Comparison of ENCODE assay signal across 20 cellular contexts in genomic region chr1:150829751-150830150, GRCh38. TPM values are rescaled to one million over a fixed set of nuclear protein-coding genes. Genes with fewer than 3 reads are reported as not detected.
DNase-seq lines count a peak whose midpoint lies in the region; ATAC-seq and TF ChIP-seq lines count a peak whose summit lies in the region.
"Had no signal": no experiment of that assay in that cellular context is flagged by ENCODE, and none has a peak within 500 bp of the region (broad histone marks: within the 10 kb centered on the region; RNA-seq: fewer than 3 reads in every experiment).

No MANE protein-coding gene starts in this region.

- ATAC-seq in PC-3, result no peak
- no peak for ATAC-seq in thoracic aorta (ENCODE audit: insufficient number of reproducible peaks, low FRiP score, low read depth)
- ATAC-seq in HG03342 (IDR thresholded peaks at IDR 0.05; ENCODE audit: unreplicated experiment), result no peak
- ATAC-seq in HG02840 (IDR thresholded peaks at IDR 0.05; ENCODE audit: low FRiP score, unreplicated experiment), result no peak
- ATAC-seq: activated T-helper 17 cell treated with anti-CD3 and anti-CD28 coated beads, Interleukin-2, amount 50 U/mL, for 72 hours; gastrocnemius medialis; stimulated activated naive CD8-positive, alpha-beta T cell treated with anti-CD3 and anti-CD28 coated beads, Interleukin-15, amount 100 ng/mL, for 72 hours had no signal

- POLR2A ChIA-PET in PC-3 (lab: Charles Lee; ENCODE audit: unreplicated experiment), result no interaction called here

- H3K9me2 ChIP-seq in PC-3 (replicated peaks; ENCODE audit: low read length), result no peaks in the 10 kb centered on the region

- H3K9me3 ChIP-seq in PC-3 (ENCODE audit: low read length) (no peaks in the 10 kb centered on the region), thoracic aorta (no peaks in the 10 kb centered on the region)
- H3K9me3 ChIP-seq: gastrocnemius medialis had no signal

- no TSS peak for BruUV-seq in PC-3 (replicated peaks; lab: Mats Ljungman, UMichigan)

- intact Hi-C loops in PC-3 (cut with micrococcal nuclease), result loop anchor here (10.0 kb wide), 1 partner anchor 95 kb away; the partner anchor contains the start of gene SETDB1

- no peaks in the 10 kb centered on the region for H4K20me1 ChIP-seq in PC-3 (ENCODE audit: low read length)

- H3K4me2 ChIP-seq in PC-3 (ENCODE audit: low read length), result no peak overlapping the region

- CTCF ChIA-PET in PC-3 (lab: Charles Lee), result no interaction called here

- H3K27me3 ChIP-seq in PC-3 (ENCODE audit: low read length), result no peaks in the 10 kb centered on the region
- H3K27me3 ChIP-seq in thoracic aorta (replicated peaks; ENCODE audit: insufficient read depth), result no peaks in the 10 kb centered on the region
- H3K27me3 ChIP-seq: gastrocnemius medialis had no signal

- no peak overlapping the region for H3K27ac ChIP-seq in PC-3 (ENCODE audit: low read length)
- H3K27ac ChIP-seq in thoracic aorta, result no peak overlapping the region
- H3K27ac ChIP-seq: gastrocnemius medialis had no signal

- in situ Hi-C loops in GM13976 (cut with MboI; ENCODE audit: low sequenced_read_pairs, unreplicated experiment), result no loop called here

- no peaks in the 10 kb centered on the region for H3K79me2 ChIP-seq in PC-3 (ENCODE audit: low read length)

- peak; percentile 18 for DNase-seq in NCI-H82 (lab: John Stamatoyannopoulos, UW)
- no peak for DNase-seq in NCI-H82 treated with DMSO at 0.1 percent for 48 hours (lab: John Stamatoyannopoulos, UW; ENCODE audit: unreplicated experiment)
- peak; percentile 18 for DNase-seq in PC-3
- DNase-seq in fibroblast of mammary gland (ENCODE audit: low read depth), result no peak
- no peak for DNase-seq in thoracic aorta (ENCODE audit: low spot score)
- DNase-seq in GM13976 (ENCODE audit: low spot score), result no peak
- DNase-seq: activated CD4-positive, alpha-beta T cell treated with anti-CD3 and anti-CD28 coated beads for 1 hour; cerebellar nuclear complex; gastrocnemius medialis; GOT3; posterior cingulate gyrus; Right ventricle myocardium superior; stimulated activated CD4-positive, alpha-beta T cell treated with anti-CD3 and anti-CD28 coated beads, Interleukin-4, amount 100 ng/mL, for 4 hours; stimulated activated naive CD8-positive, alpha-beta T cell treated with anti-CD3 and anti-CD28 coated beads, Interleukin-15, amount 100 ng/mL, for 72 hours had no signal

- H3K4me3 ChIP-seq in PC-3 (ENCODE audit: low read length), result no peak overlapping the region
- H3K4me3 ChIP-seq in fibroblast of mammary gland (ENCODE audit: control insufficient read depth, low read depth, low read length), result no peak overlapping the region
- no peak overlapping the region for H3K4me3 ChIP-seq in thoracic aorta
- H3K4me3 ChIP-seq: gastrocnemius medialis had no signal

- H3K4me1 ChIP-seq in PC-3 (ENCODE audit: insufficient read depth, low read length) (no peaks in the 10 kb centered on the region), thoracic aorta (ENCODE audit: control insufficient read depth in 1 of 2, low read depth in 2 of 2) (no peaks in the 10 kb centered on the region)
- H3K4me1 ChIP-seq: gastrocnemius medialis had no signal

- no peak overlapping the region for H3K9ac ChIP-seq in PC-3 (ENCODE audit: low read length)

- TF ChIP-seq CTCF in PC-3 (conservative IDR thresholded peaks at IDR 0.05; ENCODE audit: low read depth, low read length) (peak; percentile 55), fibroblast of mammary gland (conservative IDR thresholded peaks at IDR 0.05; ENCODE audit: control insufficient read depth, insufficient read depth, low read depth, low read length) (peak; percentile 36), thoracic aorta (IDR thresholded peaks at IDR 0.05) (peak; percentile 42), GM13976 (IDR thresholded peaks at IDR 0.05; ENCODE audit: borderline replicate concordance, control extremely low read depth, extremely low read depth, insufficient read depth, missing control alignments) (no peak)

- no peak overlapping the region for H2AFZ ChIP-seq in PC-3 (ENCODE audit: low read length)

- H3K36me3 ChIP-seq in PC-3 (ENCODE audit: low read depth, low read length) (peaks cover 49% of the 10 kb centered on the region), thoracic aorta (peaks cover 44% of the 10 kb centered on the region)

- H3F3A ChIP-seq in PC-3 (ENCODE audit: low read length, unreplicated experiment), result no peaks in the 10 kb centered on the region

RNA-seq across cellular contexts. Expression of gene CTSK, which starts 21.7 kb away (rescaled TPM):
- 2.0 and 5.6 TPM in 2 replicates for total RNA-seq in PC-3 (2014; rRNA removed)
- 100 to 1,000 TPM in 1 of 2 donors, 10 to 100 TPM in 1; 70.7 to 117 TPM for total RNA-seq in thoracic aorta

RNA-seq across cellular contexts. Expression of gene ARNT, which starts 46.6 kb away (rescaled TPM):
- 16.7 and 18.5 TPM in 2 replicates for total RNA-seq in PC-3 (2014; rRNA removed)
- 10 to 100 TPM; 60.9 to 73.2 TPM for total RNA-seq in thoracic aorta

RNA-seq across cellular contexts. Expression of gene CTXND2, which starts 57.2 kb away (rescaled TPM):
- total RNA-seq in PC-3 (2014; rRNA removed), result not detected in 2 replicates
- not detected for total RNA-seq in thoracic aorta
- total RNA-seq: activated T-helper 17 cell treated with anti-CD3 and anti-CD28 coated beads, Interleukin-2, amount 50 U/mL, for 72 hours; gastrocnemius medialis; LHCN-M2; lower leg skin; NCI-H460; Right ventricle myocardium superior had no signal

Comparison
In these comparisons a context has a peak if more than half of its experiments do, and no peak if none do; other contexts are left out.
1. DNase-seq: peak in NCI-H82 (single experiment) and PC-3 (single experiment); none in NCI-H82 treated with DMSO at 0.1 percent for 48 hours (single experiment), fibroblast of mammary gland (single experiment), thoracic aorta (single experiment) and GM13976 (single experiment).
2. RNA of gene CTSK, which starts 21.7 kb away (total RNA-seq): 70.7 to 117 TPM in thoracic aorta; 2.0 to 5.6 TPM in PC-3; every median in the first group is over 10 times any median in the second.